22 cellular contexts compared by ENCODE assay signal in genomic region chr11:87804176-87804575, GRCh38.
"Had no signal": no experiment of that assay in that cellular context is flagged by ENCODE, and none has a peak within 500 bp of the region (broad histone marks: within the 10 kb centered on the region; RNA-seq: fewer than 3 reads in every experiment).

No MANE protein-coding gene starts in this region.

- ATAC-seq: heart left ventricle; left cardiac atrium; naive thymus-derived CD4-positive, alpha-beta T cell; psoas muscle; right lobe of liver; stimulated activated naive B cell treated with anti-CD40 and anti-IgM and Interleukin-4, amounts not matched to agents 10 μg/mL and 1 μg/mL and 100 μg/mL, for 72 hours had no signal

- H3K36me3 Mint-ChIP-seq: naive thymus-derived CD4-positive, alpha-beta T cell; stimulated activated naive B cell treated with anti-CD40 and anti-IgM and Interleukin-4, amounts not matched to agents 10 μg/mL and 1 μg/mL and 100 μg/mL, for 72 hours had no signal

- DNase-seq: effector CD4-positive, alpha-beta T cell; foreskin melanocyte; heart left ventricle; hippocampal formation; kidney; left cardiac atrium; left ventricle myocardium inferior; mesenchymal stem cell; naive thymus-derived CD4-positive, alpha-beta T cell; nephron progenitor cell; psoas muscle; retina; right lobe of liver; stimulated activated CD4-positive, alpha-beta T cell treated with anti-CD3 and anti-CD28 coated beads, Interleukin-4, amount 100 ng/mL, for 24 hours; stimulated activated naive B cell treated with anti-CD40 and anti-IgM and Interleukin-4, amounts not matched to agents 10 μg/mL and 1 μg/mL and 100 μg/mL, for 72 hours; stomach; substantia nigra; transverse colon had no signal

- H3K27ac ChIP-seq: coronary artery, heart left ventricle, left ventricle myocardium inferior, neutrophil, psoas muscle, right lobe of liver, stomach, thoracic aorta, transverse colon had no signal

- H3K27me3 ChIP-seq: heart left ventricle, neutrophil, right lobe of liver, stomach, transverse colon had no signal

- H3K9me3 Mint-ChIP-seq: nephron progenitor cell had no signal

- H3K4me3 Mint-ChIP-seq: naive thymus-derived CD4-positive, alpha-beta T cell; nephron progenitor cell; stimulated activated naive B cell treated with anti-CD40 and anti-IgM and Interleukin-4, amounts not matched to agents 10 μg/mL and 1 μg/mL and 100 μg/mL, for 72 hours had no signal

- H3K27ac Mint-ChIP-seq: naive thymus-derived CD4-positive, alpha-beta T cell; nephron progenitor cell; stimulated activated naive B cell treated with anti-CD40 and anti-IgM and Interleukin-4, amounts not matched to agents 10 μg/mL and 1 μg/mL and 100 μg/mL, for 72 hours had no signal

- H3K4me1 ChIP-seq: heart left ventricle, left ventricle myocardium inferior, psoas muscle, right lobe of liver, stomach, transverse colon had no signal

- H3K9me3 ChIP-seq: neutrophil, right lobe of liver, stomach, thoracic aorta, transverse colon had no signal

- H3K36me3 ChIP-seq: heart left ventricle, left ventricle myocardium inferior, neutrophil, right lobe of liver, stomach, thoracic aorta, transverse colon had no signal

- H3K4me3 ChIP-seq: coronary artery, heart left ventricle, left ventricle myocardium inferior, lung, psoas muscle, right lobe of liver, stomach, thoracic aorta, transverse colon had no signal

- H3K27me3 Mint-ChIP-seq: naive thymus-derived CD4-positive, alpha-beta T cell; stimulated activated naive B cell treated with anti-CD40 and anti-IgM and Interleukin-4, amounts not matched to agents 10 μg/mL and 1 μg/mL and 100 μg/mL, for 72 hours had no signal

- H3K4me1 Mint-ChIP-seq: naive thymus-derived CD4-positive, alpha-beta T cell; nephron progenitor cell; stimulated activated naive B cell treated with anti-CD40 and anti-IgM and Interleukin-4, amounts not matched to agents 10 μg/mL and 1 μg/mL and 100 μg/mL, for 72 hours had no signal
